ENCODE assay signal across 21 cellular contexts in the genomic region with DNA sequence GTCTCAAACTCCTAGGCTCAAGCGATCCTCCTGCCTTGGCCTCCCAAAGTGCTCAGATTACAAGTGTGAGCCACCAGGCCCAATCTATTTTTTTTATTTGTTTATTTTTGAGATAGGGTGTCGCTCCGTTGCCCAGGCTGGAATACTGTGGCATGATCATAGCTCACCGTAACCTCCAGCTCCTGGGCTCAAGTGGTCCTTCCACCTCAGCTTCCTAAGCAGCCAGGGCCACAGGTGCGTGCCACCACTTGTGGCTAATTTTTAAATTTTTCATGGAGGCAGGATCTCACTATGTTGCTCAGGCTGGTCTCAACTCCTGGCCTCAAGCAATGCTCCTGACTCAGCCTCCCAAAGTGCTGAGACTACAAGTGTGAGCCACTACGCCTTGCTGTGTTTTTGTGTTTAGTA. TPM values are rescaled to one million over a fixed set of nuclear protein-coding genes. Genes with fewer than 3 reads are reported as not detected.
DNase-seq lines count a peak whose midpoint lies in the region; ATAC-seq and TF ChIP-seq lines count a peak whose summit lies in the region.
"Had no signal": no experiment of that assay in that cellular context is flagged by ENCODE, and none has a peak within 500 bp of the region (broad histone marks: within the 10 kb centered on the region; RNA-seq: fewer than 3 reads in every experiment).

No MANE protein-coding gene starts in this region.

- peaks cover 80% of the 10 kb centered on the region for H3K79me2 ChIP-seq in Karpas-422 (ENCODE audit: low read length)

- H3K36me3 Mint-ChIP-seq in activated CD4-positive, alpha-beta memory T cell treated with anti-CD3 and anti-CD28 coated beads, Interleukin-2, amount 10 ng/mL, durations not matched to agents 7 days and 5 days (ENCODE audit: low read depth): peaks cover 28% of the 10 kb centered on the region
- no peaks in the 10 kb centered on the region for H3K36me3 Mint-ChIP-seq in natural killer cell

- H3K4me3 ChIP-seq in left ventricle myocardium inferior: no peak overlapping the region
- H3K4me3 ChIP-seq in right atrium auricular region: no peak overlapping the region
- no peak overlapping the region for H3K4me3 ChIP-seq in Karpas-422 (ENCODE audit: low read length)
- H3K4me3 ChIP-seq: breast epithelium, heart right ventricle, K562, prostate gland, upper lobe of right lung had no signal

- DNase-seq in left ventricle myocardium inferior: no peak
- DNase-seq in right atrium auricular region (ENCODE audit: low spot score): no peak
- DNase-seq in Karpas-422: no peak
- no peak for DNase-seq in activated CD4-positive, alpha-beta memory T cell treated with anti-CD3 and anti-CD28 coated beads, Interleukin-2, amount 10 ng/mL, durations not matched to agents 7 days and 5 days
- no peak for DNase-seq in natural killer cell
- no peak for DNase-seq in NOMO-1 treated with dmso at 0.1 percent for 144 hours (lab: John Stamatoyannopoulos, UW; ENCODE audit: unreplicated experiment)
- DNase-seq in RWPE1 (ENCODE audit: low spot score): no peak
- DNase-seq: amniotic stem cell; effector memory CD4-positive, alpha-beta T cell; erythroblast; foreskin keratinocyte; heart right ventricle; mammary epithelial cell; NCI-H526; substantia nigra; upper lobe of right lung had no signal

- H3K36me3 ChIP-seq in left ventricle myocardium inferior (no peaks in the 10 kb centered on the region), right atrium auricular region (no peaks in the 10 kb centered on the region), Karpas-422 (ENCODE audit: insufficient read depth, low read length) (peaks cover 15% of the 10 kb centered on the region)
- H3K36me3 ChIP-seq: breast epithelium, prostate gland, upper lobe of right lung had no signal

- POLR2A ChIA-PET in activated CD4-positive, alpha-beta memory T cell treated with anti-CD3 and anti-CD28 coated beads, Interleukin-2, amount 10 ng/mL, durations not matched to agents 7 days and 5 days (lab: Charles Lee): interaction anchor here (3.6 kb wide), 1 partner anchor 71 kb away, joined by 50 read pairs; a partner anchor contains a TSS
- POLR2A ChIA-PET in RWPE1 (lab: Yijun Ruan, JAX; ENCODE audit: low non-redundant PET): no interaction called here

- H3K27me3 ChIP-seq in left ventricle myocardium inferior (ENCODE audit: low read depth) (no peaks in the 10 kb centered on the region), right atrium auricular region (no peaks in the 10 kb centered on the region), Karpas-422 (ENCODE audit: low read length) (no peaks in the 10 kb centered on the region)
- H3K27me3 ChIP-seq: breast epithelium, foreskin keratinocyte, heart right ventricle, upper lobe of right lung had no signal

- TF ChIP-seq CTCF in left ventricle myocardium inferior (IDR thresholded peaks at IDR 0.05; ENCODE audit: borderline replicate concordance): no peak
- no peak for TF ChIP-seq CTCF in right atrium auricular region (IDR thresholded peaks at IDR 0.05)
- no peak for TF ChIP-seq CTCF in natural killer cell (IDR thresholded peaks at IDR 0.05)
- TF ChIP-seq CTCF in RWPE1 (conservative IDR thresholded peaks at IDR 0.05; ENCODE audit: low read depth): no peak

- no peaks in the 10 kb centered on the region for H3K9me2 ChIP-seq in Karpas-422 (replicated peaks; ENCODE audit: insufficient read depth, low read length)

- no peak overlapping the region for H3K4me3 Mint-ChIP-seq in activated CD4-positive, alpha-beta memory T cell treated with anti-CD3 and anti-CD28 coated beads, Interleukin-2, amount 10 ng/mL, durations not matched to agents 7 days and 5 days
- H3K4me3 Mint-ChIP-seq in natural killer cell: no peak overlapping the region

- peaks cover 37% of the 10 kb centered on the region for H3K4me1 ChIP-seq in left ventricle myocardium inferior
- H3K4me1 ChIP-seq in right atrium auricular region: peaks cover 0 to 14% of the 10 kb centered on the region in 2 donors
- peaks cover 59% of the 10 kb centered on the region for H3K4me1 ChIP-seq in Karpas-422 (ENCODE audit: low read length)
- H3K4me1 ChIP-seq: breast epithelium, prostate gland had no signal

- no peak overlapping the region for H2AFZ ChIP-seq in Karpas-422 (ENCODE audit: low read length)

- no peaks in the 10 kb centered on the region for H3K9me3 ChIP-seq in left ventricle myocardium inferior (replicated peaks)
- no peaks in the 10 kb centered on the region for H3K9me3 ChIP-seq in right atrium auricular region
- no peaks in the 10 kb centered on the region for H3K9me3 ChIP-seq in Karpas-422 (ENCODE audit: low read length)
- H3K9me3 ChIP-seq: breast epithelium, heart right ventricle, prostate gland, upper lobe of right lung had no signal

- H3K4me1 Mint-ChIP-seq in activated CD4-positive, alpha-beta memory T cell treated with anti-CD3 and anti-CD28 coated beads, Interleukin-2, amount 10 ng/mL, durations not matched to agents 7 days and 5 days: peaks cover 53% of the 10 kb centered on the region
- peaks cover 29 to 30% of the 10 kb centered on the region in 2 donors for H3K4me1 Mint-ChIP-seq in natural killer cell

- H3K4me2 ChIP-seq in Karpas-422 (ENCODE audit: low read depth, low read length, poor library complexity, severe bottlenecking): peak overlapping the region; percentile 77

- H3K27ac Mint-ChIP-seq in activated CD4-positive, alpha-beta memory T cell treated with anti-CD3 and anti-CD28 coated beads, Interleukin-2, amount 10 ng/mL, durations not matched to agents 7 days and 5 days: peak overlapping the region; percentile 80
- H3K27ac Mint-ChIP-seq in natural killer cell: peak overlapping the region; percentile 77 to 89

- CTCF ChIA-PET in activated CD4-positive, alpha-beta memory T cell treated with anti-CD3 and anti-CD28 coated beads, Interleukin-2, amount 10 ng/mL, durations not matched to agents 7 days and 5 days (lab: Charles Lee): no interaction called here
- CTCF ChIA-PET in RWPE1 (lab: Yijun Ruan, JAX): interaction anchor here (0.7 kb wide), 1 partner anchor 256 kb away, joined by 3 read pairs; no protein-coding TSS in a partner anchor

- H3K9me3 Mint-ChIP-seq in activated CD4-positive, alpha-beta memory T cell treated with anti-CD3 and anti-CD28 coated beads, Interleukin-2, amount 10 ng/mL, durations not matched to agents 7 days and 5 days: no peaks in the 10 kb centered on the region
- no peaks in the 10 kb centered on the region for H3K9me3 Mint-ChIP-seq in natural killer cell
- H3K9me3 Mint-ChIP-seq: T-helper 1 cell treated with Interleukin-12 subunit alpha and Interleukin-12 subunit beta and Interleukin-4 antibody, amounts not matched to agents 30 μg/mL and 1 μg/mL, for 36 hours had no signal

- H3K27ac ChIP-seq in left ventricle myocardium inferior (replicated peaks) (peak overlapping the region; percentile 80), right atrium auricular region (no peak overlapping the region), Karpas-422 (ENCODE audit: low read length) (peak overlapping the region; percentile 95), RWPE1 (no peak overlapping the region)
- H3K27ac ChIP-seq: breast epithelium, foreskin keratinocyte, prostate gland, upper lobe of right lung had no signal

- no peak for ATAC-seq in natural killer cell
- ATAC-seq in HG03280 (IDR thresholded peaks at IDR 0.05; ENCODE audit: unreplicated experiment): no peak
- ATAC-seq: foreskin keratinocyte, heart right ventricle, K562, upper lobe of right lung had no signal

- H3K27me3 Mint-ChIP-seq in activated CD4-positive, alpha-beta memory T cell treated with anti-CD3 and anti-CD28 coated beads, Interleukin-2, amount 10 ng/mL, durations not matched to agents 7 days and 5 days: no peaks in the 10 kb centered on the region
- no peaks in the 10 kb centered on the region for H3K27me3 Mint-ChIP-seq in natural killer cell (ENCODE audit: low read depth in 2 of 2)

- intact Hi-C loops in left ventricle myocardium inferior (cut with micrococcal nuclease): no loop called here
- intact Hi-C loops in natural killer cell (cut with micrococcal nuclease): no loop called here

- peak overlapping the region; percentile 11; the same call in 1 of the 2 replicates for H3K9ac ChIP-seq in Karpas-422 (ENCODE audit: low read length)

- no peaks in the 10 kb centered on the region for H4K20me1 ChIP-seq in Karpas-422 (ENCODE audit: insufficient read depth, low read depth, low read length)

RNA-seq across cellular contexts. Expression of a gene that starts 9.8 kb away (rescaled TPM):
- total RNA-seq in left ventricle myocardium inferior (9.9 TPM), right atrium auricular region (10 to 100 TPM; 10.7 to 16.4 TPM), natural killer cell (10 to 100 TPM; 10.2 to 14.3 (median 13.2) TPM)
- total RNA-seq in Karpas-422 (2014; rRNA removed; shearing (Covaris generic); ENCODE audit: low replicate concordance): 15.7 and 17.9 TPM in 2 replicates
- 10 to 100 TPM; 23.1 to 23.4 TPM for total RNA-seq in activated CD4-positive, alpha-beta memory T cell treated with anti-CD3 and anti-CD28 coated beads, Interleukin-2, amount 10 ng/mL, durations not matched to agents 7 days and 5 days

Comparison
In these comparisons a context has a peak if more than half of its experiments do, and no peak if none do; other contexts are left out.
1. H3K27ac ChIP-seq: peak in left ventricle myocardium inferior (single experiment) and Karpas-422 (single experiment); none in right atrium auricular region (0 of 2) and RWPE1 (single experiment).